ENCODE assay signal across 1 cellular context in genomic region chr15:67104453-67104852, GRCh38.
A peak's percentile ranks its signal among the peaks of the same experiment; 100 is the strongest.
TF ChIP-seq lines count a peak whose summit lies in the region.

No MANE protein-coding gene starts in this region.

TF ChIP-seq in A549, 52 proteins besides CTCF, POLR2A, EP300 and RAD21 (continued from another document):
- TF ChIP-seq REST (IDR thresholded peaks at IDR 0.05) = no peak
- 0 out of 2 replicates have a peak, but pooled peaks have one; percentile 32 for TF ChIP-seq TFCP2L1 (CRISPR knock-in tag; IDR thresholded peaks at IDR 0.05)
- no peak for TF ChIP-seq PBX3 (IDR thresholded peaks at IDR 0.05)
- TF ChIP-seq, protein P1, sequence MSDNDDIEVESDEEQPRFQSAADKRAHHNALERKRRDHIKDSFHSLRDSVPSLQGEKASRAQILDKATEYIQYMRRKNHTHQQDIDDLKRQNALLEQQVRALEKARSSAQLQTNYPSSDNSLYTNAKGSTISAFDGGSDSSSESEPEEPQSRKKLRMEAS (IDR thresholded peaks at IDR 0.05) = no peak
